ENCODE assay signal across 21 cellular contexts in genomic region chr12:42039599-42039998, GRCh38.
A peak's percentile ranks its signal among the peaks of the same experiment; 100 is the strongest.
DNase-seq lines count a peak whose midpoint lies in the region; ATAC-seq and TF ChIP-seq lines count a peak whose summit lies in the region.
"Had no signal": no experiment of that assay in that cellular context is flagged by ENCODE, and none has a peak within 500 bp of the region (broad histone marks: within the 10 kb centered on the region; RNA-seq: fewer than 3 reads in every experiment).

No MANE protein-coding gene starts in this region.

- no peak overlapping the region for H3K27ac Mint-ChIP-seq in stimulated activated naive B cell treated with anti-CD40 and anti-IgM and Interleukin-4, amounts not matched to agents 10 μg/mL and 1 μg/mL and 100 μg/mL, for 72 hours
- H3K27ac Mint-ChIP-seq: CD4-positive, alpha-beta memory T cell had no signal

- peaks cover 0 to 3% of the 10 kb centered on the region in 2 donors for H3K9me3 Mint-ChIP-seq in stimulated activated naive B cell treated with anti-CD40 and anti-IgM and Interleukin-4, amounts not matched to agents 10 μg/mL and 1 μg/mL and 100 μg/mL, for 72 hours

- H3K4me3 ChIP-seq in astrocyte of the spinal cord (ENCODE audit: low read depth, low read length): no peak overlapping the region
- H3K4me3 ChIP-seq: BLaER1 treated with 17β-estradiol and CSF1 and Interleukin-3, amounts not matched to agents 10 nM and 100 nM; GM12878 had no signal

- DNase-seq in NCI-H226 (peak; percentile 3), astrocyte of the spinal cord (ENCODE audit: low read depth, low spot score) (peak; percentile 0), nucleus accumbens (lab: John Stamatoyannopoulos, UW) (no peak), D341Med (ENCODE audit: low spot score) (no peak), cortex of kidney (lab: John Stamatoyannopoulos, UW) (no peak)
- no peak for DNase-seq in stimulated activated naive B cell treated with anti-CD40 and anti-IgM and Interleukin-4, amounts not matched to agents 10 μg/mL and 1 μg/mL and 100 μg/mL, for 72 hours
- DNase-seq: CD4-positive, alpha-beta memory T cell; COR-L47; DMS79; GDM1; MV-4-11; NCI-H1105; NCI-H1436 treated with DMSO at 0.1 percent for 48 hours; NCI-H187 treated with DMSO at 0.1 percent for 48 hours; NCI-H524 treated with DMSO at 0.1 percent for 48 hours; NCI-H774; SHP77 had no signal

- peaks cover 0 to 1% of the 10 kb centered on the region in 2 donors for H3K36me3 Mint-ChIP-seq in stimulated activated naive B cell treated with anti-CD40 and anti-IgM and Interleukin-4, amounts not matched to agents 10 μg/mL and 1 μg/mL and 100 μg/mL, for 72 hours
- H3K36me3 Mint-ChIP-seq: CD4-positive, alpha-beta memory T cell had no signal

- in situ Hi-C loops in astrocyte of the spinal cord (cut with HindIII; ENCODE audit: low sequenced_read_pairs): no loop called here

- H3K4me1 Mint-ChIP-seq in stimulated activated naive B cell treated with anti-CD40 and anti-IgM and Interleukin-4, amounts not matched to agents 10 μg/mL and 1 μg/mL and 100 μg/mL, for 72 hours: peaks cover 9% of the 10 kb centered on the region in 2 donors
- H3K4me1 Mint-ChIP-seq: CD4-positive, alpha-beta memory T cell had no signal

- peak; percentile 57 for ATAC-seq in GM19351 (IDR thresholded peaks at IDR 0.05; ENCODE audit: unreplicated experiment)
- ATAC-seq in stimulated activated naive B cell treated with anti-CD40 and anti-IgM and Interleukin-4, amounts not matched to agents 10 μg/mL and 1 μg/mL and 100 μg/mL, for 72 hours (replicated peaks): peak; percentile 88 to 89
- ATAC-seq: GM12878, Panc1 had no signal

- H3K4me3 Mint-ChIP-seq in stimulated activated naive B cell treated with anti-CD40 and anti-IgM and Interleukin-4, amounts not matched to agents 10 μg/mL and 1 μg/mL and 100 μg/mL, for 72 hours: no peak overlapping the region
- H3K4me3 Mint-ChIP-seq: CD4-positive, alpha-beta memory T cell had no signal

- no peak for TF ChIP-seq CTCF in astrocyte of the spinal cord (IDR thresholded peaks at IDR 0.05; ENCODE audit: low read depth, low read length)

- peaks cover 16% of the 10 kb centered on the region in 2 donors for H3K27me3 Mint-ChIP-seq in stimulated activated naive B cell treated with anti-CD40 and anti-IgM and Interleukin-4, amounts not matched to agents 10 μg/mL and 1 μg/mL and 100 μg/mL, for 72 hours

Comparison
In these comparisons a context has a peak if more than half of its experiments do, and no peak if none do; other contexts are left out.
1. DNase-seq: peak in NCI-H226 (single experiment) and astrocyte of the spinal cord (single experiment); none in stimulated activated naive B cell treated with anti-CD40 and anti-IgM and Interleukin-4, amounts not matched to agents 10 μg/mL and 1 μg/mL and 100 μg/mL, for 72 hours (single experiment), nucleus accumbens (0 of 56), D341Med (single experiment) and cortex of kidney (single experiment).